Comparison of ENCODE assay signal across 8 cellular contexts in the genomic region with DNA sequence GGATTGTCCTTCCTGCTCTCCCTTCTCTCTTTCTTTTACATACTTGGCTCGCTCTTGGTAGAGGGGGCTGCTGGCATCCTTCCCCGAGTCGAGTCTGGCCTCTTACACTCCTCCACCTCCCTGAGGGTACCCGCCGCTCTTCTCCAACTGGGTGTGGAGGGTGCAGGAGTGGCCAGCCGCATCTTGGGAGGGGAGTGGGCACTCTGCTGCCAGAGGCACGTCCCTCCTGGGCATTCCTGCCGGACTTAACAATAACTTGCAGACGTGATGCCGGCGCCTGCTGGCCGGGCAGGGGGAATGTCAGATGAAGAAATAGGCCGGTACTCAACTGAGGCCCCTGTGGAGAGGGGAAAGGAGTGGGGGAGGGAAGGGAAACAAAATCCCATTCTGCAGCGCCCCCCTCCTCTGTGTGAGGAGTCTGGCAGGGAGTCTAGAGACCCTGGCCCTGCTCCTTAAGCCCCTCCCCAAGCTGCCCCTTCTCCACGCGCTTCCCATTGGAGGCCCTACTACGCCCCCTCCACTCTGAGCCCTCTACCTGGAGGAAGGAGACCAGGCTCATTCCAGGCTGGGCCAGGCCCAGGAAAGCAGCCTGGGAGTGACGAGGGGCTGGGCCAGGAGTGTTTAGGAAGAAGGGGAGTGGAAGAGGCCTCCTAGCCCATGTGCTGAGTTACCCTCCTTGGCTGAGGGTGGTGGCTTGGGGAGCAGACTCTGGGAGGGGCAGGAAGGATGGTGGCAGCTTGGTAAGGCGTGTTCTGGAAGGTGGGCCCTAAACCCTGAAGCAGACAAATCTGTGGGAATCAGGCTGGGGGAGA. TPM values are rescaled to one million over a fixed set of nuclear protein-coding genes. Genes with fewer than 3 reads are reported as not detected.
A peak's percentile ranks its signal among the peaks of the same experiment; 100 is the strongest.
DNase-seq lines count a peak whose midpoint lies in the region; TF ChIP-seq lines count a peak whose summit lies in the region.

No MANE protein-coding gene starts in this region.

- H3K36me3 ChIP-seq in adipocyte (ENCODE audit: control insufficient read depth, insufficient read depth, low read length, severe bottlenecking) (peaks cover 18% of the 10 kb centered on the region), right atrium auricular region (no peaks in the 10 kb centered on the region)

- peak overlapping the region; percentile 93 to 94 for H3K27ac ChIP-seq in right atrium auricular region

- H3K27me3 ChIP-seq in adipocyte (replicated peaks; ENCODE audit: control insufficient read depth, insufficient read depth, low read length), result no peaks in the 10 kb centered on the region
- no peaks in the 10 kb centered on the region for H3K27me3 ChIP-seq in right atrium auricular region

- peaks cover 40% of the 10 kb centered on the region for H3K4me1 ChIP-seq in adipocyte (ENCODE audit: control insufficient read depth, insufficient read depth, low read length)
- H3K4me1 ChIP-seq in right atrium auricular region, result peaks cover 0 to 56% of the 10 kb centered on the region in 2 donors

- peak in 1 of 2 donors; percentile 46 for TF ChIP-seq CTCF in right atrium auricular region (IDR thresholded peaks at IDR 0.05)

- peak overlapping the region; percentile 96 for H3K9ac ChIP-seq in adipocyte (ENCODE audit: low read length)

- no peaks in the 10 kb centered on the region for H3K9me3 ChIP-seq in adipocyte (ENCODE audit: control insufficient read depth, low read length)
- H3K9me3 ChIP-seq in right atrium auricular region, result no peaks in the 10 kb centered on the region

- DNase-seq in COR-L47 (lab: John Stamatoyannopoulos, UW) (peak; percentile 32), adipocyte (ENCODE audit: low read depth) (peak; percentile 87), right atrium auricular region (ENCODE audit: low spot score) (peak; percentile 75), retina (peak; percentile 81), NCI-H187 treated with DMSO at 0.1 percent for 48 hours (lab: John Stamatoyannopoulos, UW) (no peak), activated gamma-delta T cell (lab: John Stamatoyannopoulos, UW) (no peak), epidermal melanocyte (ENCODE audit: insufficient read length, low spot score) (no peak)

- no peak for TF ChIP-seq RAD21 in Ishikawa (IDR thresholded peaks at IDR 0.05; ENCODE audit: low read depth)

- H3K4me3 ChIP-seq in adipocyte (ENCODE audit: low read length) (peak overlapping the region; percentile 95), right atrium auricular region (peak overlapping the region; percentile 62 to 73)

- TF ChIP-seq EP300 in Ishikawa (IDR thresholded peaks at IDR 0.05; ENCODE audit: borderline replicate concordance), result no peak

TF ChIP-seq in Ishikawa, 13 proteins besides CTCF, POLR2A, EP300 and RAD21:
- no peak for TF ChIP-seq NFIC (IDR thresholded peaks at IDR 0.05)
- no peak for TF ChIP-seq CEBPB (IDR thresholded peaks at IDR 0.05)
- TF ChIP-seq TCF12 (IDR thresholded peaks at IDR 0.05; ENCODE audit: low read depth), result no peak
- TF ChIP-seq FOXM1 (IDR thresholded peaks at IDR 0.05; ENCODE audit: borderline replicate concordance, low read depth), result no peak
- no peak for TF ChIP-seq TEAD4 (IDR thresholded peaks at IDR 0.05)
- no peak for TF ChIP-seq YY1 (IDR thresholded peaks at IDR 0.05; ENCODE audit: low read depth)
- TF ChIP-seq TAF1 (IDR thresholded peaks at IDR 0.05; ENCODE audit: low read depth), result no peak
- TF ChIP-seq, protein P1, sequence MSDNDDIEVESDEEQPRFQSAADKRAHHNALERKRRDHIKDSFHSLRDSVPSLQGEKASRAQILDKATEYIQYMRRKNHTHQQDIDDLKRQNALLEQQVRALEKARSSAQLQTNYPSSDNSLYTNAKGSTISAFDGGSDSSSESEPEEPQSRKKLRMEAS (IDR thresholded peaks at IDR 0.05), result 0 out of 2 replicates have a peak, but pooled peaks have one; percentile 25
- TF ChIP-seq ZBTB7A (IDR thresholded peaks at IDR 0.05; ENCODE audit: low read depth), result peak; percentile 80; the same call in 1 of the 2 replicates
- no peak for TF ChIP-seq CREB1 (IDR thresholded peaks at IDR 0.05; ENCODE audit: low read depth)
- TF ChIP-seq EGR1 (IDR thresholded peaks at IDR 0.05), result no peak
- TF ChIP-seq, protein P2, sequence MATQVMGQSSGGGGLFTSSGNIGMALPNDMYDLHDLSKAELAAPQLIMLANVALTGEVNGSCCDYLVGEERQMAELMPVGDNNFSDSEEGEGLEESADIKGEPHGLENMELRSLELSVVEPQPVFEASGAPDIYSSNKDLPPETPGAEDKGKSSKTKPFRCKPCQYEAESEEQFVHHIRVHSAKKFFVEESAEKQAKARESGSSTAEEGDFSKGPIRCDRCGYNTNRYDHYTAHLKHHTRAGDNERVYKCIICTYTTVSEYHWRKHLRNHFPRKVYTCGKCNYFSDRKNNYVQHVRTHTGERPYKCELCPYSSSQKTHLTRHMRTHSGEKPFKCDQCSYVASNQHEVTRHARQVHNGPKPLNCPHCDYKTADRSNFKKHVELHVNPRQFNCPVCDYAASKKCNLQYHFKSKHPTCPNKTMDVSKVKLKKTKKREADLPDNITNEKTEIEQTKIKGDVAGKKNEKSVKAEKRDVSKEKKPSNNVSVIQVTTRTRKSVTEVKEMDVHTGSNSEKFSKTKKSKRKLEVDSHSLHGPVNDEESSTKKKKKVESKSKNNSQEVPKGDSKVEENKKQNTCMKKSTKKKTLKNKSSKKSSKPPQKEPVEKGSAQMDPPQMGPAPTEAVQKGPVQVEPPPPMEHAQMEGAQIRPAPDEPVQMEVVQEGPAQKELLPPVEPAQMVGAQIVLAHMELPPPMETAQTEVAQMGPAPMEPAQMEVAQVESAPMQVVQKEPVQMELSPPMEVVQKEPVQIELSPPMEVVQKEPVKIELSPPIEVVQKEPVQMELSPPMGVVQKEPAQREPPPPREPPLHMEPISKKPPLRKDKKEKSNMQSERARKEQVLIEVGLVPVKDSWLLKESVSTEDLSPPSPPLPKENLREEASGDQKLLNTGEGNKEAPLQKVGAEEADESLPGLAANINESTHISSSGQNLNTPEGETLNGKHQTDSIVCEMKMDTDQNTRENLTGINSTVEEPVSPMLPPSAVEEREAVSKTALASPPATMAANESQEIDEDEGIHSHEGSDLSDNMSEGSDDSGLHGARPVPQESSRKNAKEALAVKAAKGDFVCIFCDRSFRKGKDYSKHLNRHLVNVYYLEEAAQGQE (IDR thresholded peaks at IDR 0.05; ENCODE audit: low read depth), result no peak
- TF ChIP-seq, protein P3, sequence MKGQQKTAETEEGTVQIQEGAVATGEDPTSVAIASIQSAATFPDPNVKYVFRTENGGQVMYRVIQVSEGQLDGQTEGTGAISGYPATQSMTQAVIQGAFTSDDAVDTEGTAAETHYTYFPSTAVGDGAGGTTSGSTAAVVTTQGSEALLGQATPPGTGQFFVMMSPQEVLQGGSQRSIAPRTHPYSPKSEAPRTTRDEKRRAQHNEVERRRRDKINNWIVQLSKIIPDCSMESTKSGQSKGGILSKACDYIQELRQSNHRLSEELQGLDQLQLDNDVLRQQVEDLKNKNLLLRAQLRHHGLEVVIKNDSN (IDR thresholded peaks at IDR 0.05), result no peak

RNA-seq across cellular contexts. Expression of a gene that starts 1.8 kb away (rescaled TPM):
- total RNA-seq in right atrium auricular region, result 100 to 1,000 TPM in 1 of 2 donors, 10 to 100 TPM in 1; 86.1 to 171 TPM

Comparison
In these comparisons a context has a peak if more than half of its experiments do, and no peak if none do; other contexts are left out.
1. DNase-seq: peak in COR-L47 (single experiment), adipocyte (single experiment), right atrium auricular region (single experiment) and retina (single experiment); none in NCI-H187 treated with DMSO at 0.1 percent for 48 hours (single experiment), activated gamma-delta T cell (single experiment) and epidermal melanocyte (single experiment).